In genomic region chr19:9641810-9642209, GRCh38 we compare ENCODE assay signal across 21 cellular contexts.
"Had no signal": no experiment of that assay in that cellular context is flagged by ENCODE, and none has a peak within 500 bp of the region (broad histone marks: within the 10 kb centered on the region; RNA-seq: fewer than 3 reads in every experiment).

No MANE protein-coding gene starts in this region.

- H3K27me3 Mint-ChIP-seq: memory B cell had no signal

- H3K9me3 Mint-ChIP-seq: immature natural killer cell, natural killer cell had no signal

- H3K27ac Mint-ChIP-seq: memory B cell, mesothelial cell of epicardium had no signal

- DNase-seq: effector memory CD4-positive, alpha-beta T cell; esophagus squamous epithelium; foreskin fibroblast; glutamatergic neuron; immature natural killer cell; left ventricle myocardium inferior; lower lobe of right lung; natural killer cell; posterior cingulate gyrus; sigmoid colon; stimulated activated CD4-positive, alpha-beta T cell treated with anti-CD3 and anti-CD28 coated beads, Interleukin-12 subunit alpha, Interleukin-12 subunit beta, amount 100 ng/mL, for 4 hours; stimulated activated naive CD4-positive, alpha-beta T cell; tibial artery; upper lobe of left lung; uterus had no signal

- H3K4me3 ChIP-seq: esophagus squamous epithelium, gastroesophageal sphincter, left ventricle myocardium inferior, lower lobe of right lung, sigmoid colon, skin epidermis, tibial artery, upper lobe of left lung, uterus had no signal

- H3K36me3 ChIP-seq: uterus had no signal

- ATAC-seq: gastroesophageal sphincter, lower lobe of right lung, natural killer cell had no signal

- H3K9me3 ChIP-seq: gastroesophageal sphincter, left ventricle myocardium inferior, sigmoid colon, tibial artery, upper lobe of left lung, uterus had no signal

- H3K4me3 Mint-ChIP-seq: immature natural killer cell, memory B cell, mesothelial cell of epicardium, natural killer cell, neural crest cell had no signal

- H3K27ac ChIP-seq: epithelial cell of prostate, esophagus squamous epithelium, gastroesophageal sphincter, left ventricle myocardium inferior, lower lobe of right lung, sigmoid colon, skin epidermis, tibial artery, upper lobe of left lung, uterus had no signal

- H3K4me1 ChIP-seq: esophagus squamous epithelium, gastroesophageal sphincter, left ventricle myocardium inferior, lower lobe of right lung, sigmoid colon, tibial artery, upper lobe of left lung, uterus had no signal

- H3K4me1 Mint-ChIP-seq: memory B cell, mesothelial cell of epicardium had no signal
